9 cellular contexts compared by ENCODE assay signal in the genomic region with DNA sequence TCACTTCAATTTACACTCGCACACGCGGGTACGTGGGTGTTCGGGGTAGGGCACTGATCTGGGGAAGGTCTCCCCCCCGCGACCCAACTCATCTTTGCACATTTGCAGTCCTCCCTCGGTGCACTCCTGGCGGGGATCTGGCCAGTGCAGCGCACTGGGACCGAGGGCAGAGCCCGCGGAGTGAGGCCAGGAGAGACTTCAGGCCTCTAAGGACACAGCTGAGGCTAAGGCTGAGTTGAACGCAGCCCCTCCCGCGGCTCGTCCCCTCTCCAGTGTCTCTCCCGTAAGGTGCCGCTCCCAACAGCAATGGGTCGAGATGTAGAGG. TPM values are rescaled to one million over a fixed set of nuclear protein-coding genes. Genes with fewer than 3 reads are reported as not detected.
DNase-seq lines count a peak whose midpoint lies in the region; ATAC-seq and TF ChIP-seq lines count a peak whose summit lies in the region.
"Had no signal": no experiment of that assay in that cellular context is flagged by ENCODE, and none has a peak within 500 bp of the region (broad histone marks: within the 10 kb centered on the region; RNA-seq: fewer than 3 reads in every experiment).

No MANE protein-coding gene starts in this region.

- TF ChIP-seq CTCF in CD4-positive, alpha-beta T cell (IDR thresholded peaks at IDR 0.05), result no peak
- no peak for TF ChIP-seq CTCF in hepatocyte (IDR thresholded peaks at IDR 0.05; ENCODE audit: poor library complexity)

- DNase-seq in CD4-positive, alpha-beta T cell, result peak in 1 of 10 experiments; percentile 30
- DNase-seq in activated naive CD8-positive, alpha-beta T cell treated with anti-CD3 and anti-CD28 coated beads, Interleukin-2, amount 10 ng/mL, durations not matched to agents 7 days and 5 days, result peak; percentile 28
- DNase-seq in hepatocyte (ENCODE audit: low spot score) (peak; percentile 11), posterior cingulate gyrus (peak in 7 of 10 donors; percentile 19 to 88 (median 33)), foreskin melanocyte (no peak), cerebellar cortex (ENCODE audit: low spot score) (no peak), germinal center (ENCODE audit: low spot score) (no peak)
- DNase-seq: NCI-H1436 treated with DMSO at 0.1 percent for 48 hours had no signal

- H3K4me3 Mint-ChIP-seq in CD4-positive, alpha-beta T cell, result peak overlapping the region; percentile 70
- H3K4me3 Mint-ChIP-seq in activated naive CD8-positive, alpha-beta T cell treated with anti-CD3 and anti-CD28 coated beads, Interleukin-2, amount 10 ng/mL, durations not matched to agents 7 days and 5 days, result peak overlapping the region; percentile 35

- H3K9me2 ChIP-seq in hepatocyte (replicated peaks; ENCODE audit: insufficient read depth), result no peaks in the 10 kb centered on the region

- peak overlapping the region; percentile 48 for H3K4me3 ChIP-seq in hepatocyte

- 3% methylated on average over 20 of the region's 20 CpGs for WGBS in hepatocyte (ENCODE audit: low lambda C conversion rate, missing lambda C conversion rate)

- H3K4me1 ChIP-seq in hepatocyte (ENCODE audit: insufficient read depth), result no peaks in the 10 kb centered on the region

- no peaks in the 10 kb centered on the region for H3K79me2 ChIP-seq in hepatocyte

- POLR2A ChIA-PET in CD4-positive, alpha-beta T cell (lab: Charles Lee), result no interaction called here
- POLR2A ChIA-PET in activated naive CD8-positive, alpha-beta T cell treated with anti-CD3 and anti-CD28 coated beads, Interleukin-2, amount 10 ng/mL, durations not matched to agents 7 days and 5 days (lab: Charles Lee), result no interaction called here

- H3K4me2 ChIP-seq in hepatocyte, result peak overlapping the region; percentile 94

- peaks cover 38% of the 10 kb centered on the region for H3K27me3 Mint-ChIP-seq in CD4-positive, alpha-beta T cell
- peaks cover 32% of the 10 kb centered on the region for H3K27me3 Mint-ChIP-seq in activated naive CD8-positive, alpha-beta T cell treated with anti-CD3 and anti-CD28 coated beads, Interleukin-2, amount 10 ng/mL, durations not matched to agents 7 days and 5 days

- H2AFZ ChIP-seq in hepatocyte, result peak overlapping the region; percentile 97

- H3K36me3 Mint-ChIP-seq in CD4-positive, alpha-beta T cell (ENCODE audit: low read depth), result no peaks in the 10 kb centered on the region
- no peaks in the 10 kb centered on the region for H3K36me3 Mint-ChIP-seq in activated naive CD8-positive, alpha-beta T cell treated with anti-CD3 and anti-CD28 coated beads, Interleukin-2, amount 10 ng/mL, durations not matched to agents 7 days and 5 days

- intact Hi-C loops in CD4-positive, alpha-beta T cell (cut with DNase I, micrococcal nuclease), result no loop called here
- intact Hi-C loops in posterior cingulate gyrus (cut with DNase I), result loop anchor here (5.0 kb wide), 1 partner anchor 1795 kb away; no protein-coding TSS in a partner anchor

- CTCF ChIA-PET in CD4-positive, alpha-beta T cell (lab: Charles Lee), result no interaction called here

- H3K4me1 Mint-ChIP-seq in CD4-positive, alpha-beta T cell (ENCODE audit: low read depth), result peaks cover 13% of the 10 kb centered on the region
- H3K4me1 Mint-ChIP-seq in activated naive CD8-positive, alpha-beta T cell treated with anti-CD3 and anti-CD28 coated beads, Interleukin-2, amount 10 ng/mL, durations not matched to agents 7 days and 5 days, result no peaks in the 10 kb centered on the region

- peaks cover 30% of the 10 kb centered on the region for H3K27me3 ChIP-seq in CD4-positive, alpha-beta T cell (ENCODE audit: control insufficient read depth, insufficient read depth, low read length)
- H3K27me3 ChIP-seq in hepatocyte, result peaks cover 12% of the 10 kb centered on the region

- no peak overlapping the region for H3K27ac ChIP-seq in CD4-positive, alpha-beta T cell (ENCODE audit: low read depth, low read length)
- no peak overlapping the region for H3K27ac ChIP-seq in hepatocyte

- H3K9me3 Mint-ChIP-seq in CD4-positive, alpha-beta T cell, result no peaks in the 10 kb centered on the region
- no peaks in the 10 kb centered on the region for H3K9me3 Mint-ChIP-seq in activated naive CD8-positive, alpha-beta T cell treated with anti-CD3 and anti-CD28 coated beads, Interleukin-2, amount 10 ng/mL, durations not matched to agents 7 days and 5 days

- no peak overlapping the region for H3K27ac Mint-ChIP-seq in CD4-positive, alpha-beta T cell
- H3K27ac Mint-ChIP-seq in activated naive CD8-positive, alpha-beta T cell treated with anti-CD3 and anti-CD28 coated beads, Interleukin-2, amount 10 ng/mL, durations not matched to agents 7 days and 5 days, result no peak overlapping the region

- no peak for ATAC-seq in CD4-positive, alpha-beta T cell (ENCODE audit: poor library complexity)
- ATAC-seq in activated naive CD8-positive, alpha-beta T cell treated with anti-CD3 and anti-CD28 coated beads, Interleukin-2, amount 10 ng/mL, durations not matched to agents 7 days and 5 days (ENCODE audit: low read depth), result no peak
- no peak for ATAC-seq in GM19324 (IDR thresholded peaks at IDR 0.05; ENCODE audit: low FRiP score, unreplicated experiment)

- H4K20me1 ChIP-seq in hepatocyte (ENCODE audit: insufficient read depth, poor library complexity, severe bottlenecking), result no peaks in the 10 kb centered on the region

- H3K36me3 ChIP-seq in hepatocyte (replicated peaks; ENCODE audit: insufficient read depth, low read depth), result no peaks in the 10 kb centered on the region

- no peaks in the 10 kb centered on the region for H3K9me3 ChIP-seq in CD4-positive, alpha-beta T cell (ENCODE audit: control insufficient read depth, low read length)
- H3K9me3 ChIP-seq in hepatocyte (ENCODE audit: low read depth), result no peaks in the 10 kb centered on the region

RNA-seq across cellular contexts. Expression of a gene that starts 0.9 kb away (rescaled TPM):
- total RNA-seq in CD4-positive, alpha-beta T cell, result not detected
- not detected for total RNA-seq in activated naive CD8-positive, alpha-beta T cell treated with anti-CD3 and anti-CD28 coated beads, Interleukin-2, amount 10 ng/mL, durations not matched to agents 7 days and 5 days
- 6.3 and 14.4 TPM in 2 replicates for total RNA-seq in hepatocyte
- polyA plus RNA-seq in hepatocyte, result 1.7 and 2.3 TPM in 2 replicates

Comparison
In these comparisons a context has a peak if more than half of its experiments do, and no peak if none do; other contexts are left out.
1. DNase-seq: peak in activated naive CD8-positive, alpha-beta T cell treated with anti-CD3 and anti-CD28 coated beads, Interleukin-2, amount 10 ng/mL, durations not matched to agents 7 days and 5 days (single experiment), hepatocyte (single experiment) and posterior cingulate gyrus (7 of 10); none in foreskin melanocyte (single experiment), cerebellar cortex (single experiment) and germinal center (single experiment).